In genomic region chr12:52069410-52070242, GRCh38 we compare ENCODE assay signal across 8 cellular contexts. TPM values are rescaled to one million over a fixed set of nuclear protein-coding genes. Genes with fewer than 3 reads are reported as not detected.
DNase-seq lines count a peak whose midpoint lies in the region; ATAC-seq and TF ChIP-seq lines count a peak whose summit lies in the region.

Gene ATG101, plus strand, starts transcription at chr12:52069978. Its CDS starts 3,673 bp downstream, at chr12:52073651.

- peak within 1 kb of the TSS; percentile 88 for H3K27ac ChIP-seq in C4-2B
- peak within 1 kb of the TSS; percentile 89 to 93 for H3K27ac ChIP-seq in coronary artery

- H3K27ac Mint-ChIP-seq in activated CD4-positive, alpha-beta T cell treated with anti-CD3 and anti-CD28 coated beads, Interleukin-2, amount 10 ng/mL, durations not matched to agents 24 days and 14 days, result peak within 1 kb of the TSS; percentile 98

- peaks cover 45% of the 10 kb centered on the region for H3K4me1 Mint-ChIP-seq in activated CD4-positive, alpha-beta T cell treated with anti-CD3 and anti-CD28 coated beads, Interleukin-2, amount 10 ng/mL, durations not matched to agents 24 days and 14 days

- intact Hi-C loops in activated CD4-positive, alpha-beta T cell treated with anti-CD3 and anti-CD28 coated beads, Interleukin-2, amount 10 ng/mL, durations not matched to agents 24 days and 14 days (cut with micrococcal nuclease), result loop anchor here (1.0 to 2.0 kb wide), 4 partner anchors 14 to 44 kb away; partner anchors contain the start of gene NR4A1
- intact Hi-C loops in left colon (cut with DNase I, micrococcal nuclease), result no loop called here

- peaks cover 25% of the 10 kb centered on the region for H3K36me3 Mint-ChIP-seq in activated CD4-positive, alpha-beta T cell treated with anti-CD3 and anti-CD28 coated beads, Interleukin-2, amount 10 ng/mL, durations not matched to agents 24 days and 14 days (ENCODE audit: low read depth)

- no peaks in the 10 kb centered on the region for H3K27me3 Mint-ChIP-seq in activated CD4-positive, alpha-beta T cell treated with anti-CD3 and anti-CD28 coated beads, Interleukin-2, amount 10 ng/mL, durations not matched to agents 24 days and 14 days

- H3K9me3 Mint-ChIP-seq in activated CD4-positive, alpha-beta T cell treated with anti-CD3 and anti-CD28 coated beads, Interleukin-2, amount 10 ng/mL, durations not matched to agents 24 days and 14 days, result no peaks in the 10 kb centered on the region

- H3K4me3 ChIP-seq in coronary artery, result peak within 1 kb of the TSS; percentile 90

- peak within 1 kb of the TSS; percentile 97 for H3K4me3 Mint-ChIP-seq in activated CD4-positive, alpha-beta T cell treated with anti-CD3 and anti-CD28 coated beads, Interleukin-2, amount 10 ng/mL, durations not matched to agents 24 days and 14 days

- ATAC-seq in GM19324 (IDR thresholded peaks at IDR 0.05; ENCODE audit: low FRiP score, unreplicated experiment) (peak; percentile 94), HG03469 (IDR thresholded peaks at IDR 0.05; ENCODE audit: unreplicated experiment) (peak; percentile 82), left colon (peak; percentile 96)

- TF ChIP-seq CTCF in C4-2B (conservative IDR thresholded peaks at IDR 0.05), result peak; percentile 96
- peak; percentile 35 for TF ChIP-seq CTCF in coronary artery (IDR thresholded peaks at IDR 0.05)

- peak; percentile 84 to 96 for DNase-seq in NCI-H526 (lab: John Stamatoyannopoulos, UW)
- DNase-seq in activated CD4-positive, alpha-beta T cell treated with anti-CD3 and anti-CD28 coated beads, Interleukin-2, amount 10 ng/mL, durations not matched to agents 24 days and 14 days, result peak; percentile 96
- DNase-seq in coronary artery (ENCODE audit: low spot score), result peak; percentile 96
- DNase-seq in left colon, result peak; percentile 88 to 93
- peak; percentile 84 for DNase-seq in stimulated activated CD4-positive, alpha-beta T cell treated with anti-CD3 and anti-CD28 coated beads, Interleukin-2, amount 100 ng/mL, for 24 hours

RNA-seq across cellular contexts. Expression of gene ATG101, which starts in this region (rescaled TPM):
- total RNA-seq in activated CD4-positive, alpha-beta T cell treated with anti-CD3 and anti-CD28 coated beads, Interleukin-2, amount 10 ng/mL, durations not matched to agents 24 days and 14 days, result 51.2 and 61.4 TPM in 2 replicates
- 10 to 100 TPM; 35.0 to 36.3 TPM for total RNA-seq in left colon

Comparison
In these comparisons a context has a peak if more than half of its experiments do, and no peak if none do; other contexts are left out.
1. Peak in every context shown above with its lines: DNase-seq, ATAC-seq, H3K4me3 ChIP-seq and H3K27ac ChIP-seq.